Comparison of ENCODE assay signal across 7 cellular contexts in genomic region chr3:32818431-32819085, GRCh38. TPM values are rescaled to one million over a fixed set of nuclear protein-coding genes. Genes with fewer than 3 reads are reported as not detected.
DNase-seq lines count a peak whose midpoint lies in the region; ATAC-seq and TF ChIP-seq lines count a peak whose summit lies in the region.

No MANE protein-coding gene starts in this region.

- H3K4me1 Mint-ChIP-seq in IgD-negative memory B cell (peaks cover 12 to 21% (median 14%) of the 10 kb centered on the region in 3 donors), endothelial cell (ENCODE audit: unreplicated experiment) (peaks cover 61% of the 10 kb centered on the region), osteocyte (ENCODE audit: unreplicated experiment) (peaks cover 22% of the 10 kb centered on the region)

- H3K4me3 ChIP-seq in GM06990 (replicated peaks; ENCODE audit: low read depth, low read length) (no peak overlapping the region), MG63 (no peak overlapping the region)

- H3K36me3 ChIP-seq in GM06990 (ENCODE audit: control insufficient read depth, insufficient read depth, low read length) (no peaks in the 10 kb centered on the region), MG63 (no peaks in the 10 kb centered on the region)

- H3K36me3 Mint-ChIP-seq in IgD-negative memory B cell (no peaks in the 10 kb centered on the region), endothelial cell (ENCODE audit: low read depth, unreplicated experiment) (peaks cover 24% of the 10 kb centered on the region), osteocyte (ENCODE audit: unreplicated experiment) (peaks cover 6% of the 10 kb centered on the region)

- no peak for ATAC-seq in HG03280 (IDR thresholded peaks at IDR 0.05; ENCODE audit: unreplicated experiment)

- H3K27me3 Mint-ChIP-seq in IgD-negative memory B cell: peaks cover 50% of the 10 kb centered on the region
- H3K27me3 Mint-ChIP-seq in endothelial cell (ENCODE audit: unreplicated experiment): peaks cover 21% of the 10 kb centered on the region
- H3K27me3 Mint-ChIP-seq in osteocyte (ENCODE audit: unreplicated experiment): peaks cover 81% of the 10 kb centered on the region

- H3K4me3 Mint-ChIP-seq in IgD-negative memory B cell (peak overlapping the region; percentile 49 to 60 (median 57)), endothelial cell (ENCODE audit: unreplicated experiment) (peak overlapping the region; percentile 99), osteocyte (ENCODE audit: unreplicated experiment) (peak overlapping the region; percentile 63)

- peak overlapping the region in 1 of 3 donors; percentile 40 for H3K27ac Mint-ChIP-seq in IgD-negative memory B cell
- H3K27ac Mint-ChIP-seq in endothelial cell (ENCODE audit: unreplicated experiment): peak overlapping the region; percentile 84
- no peak overlapping the region for H3K27ac Mint-ChIP-seq in osteocyte (ENCODE audit: unreplicated experiment)

- DNase-seq in GM06990 (ENCODE audit: extremely low read depth, insufficient read length) (peak; percentile 23), endothelial cell (ENCODE audit: low spot score) (peak; percentile 29), osteocyte (ENCODE audit: extremely low spot score, unreplicated experiment) (no peak), MG63 (no peak), cortex of kidney (lab: John Stamatoyannopoulos, UW) (no peak)

- TF ChIP-seq CTCF in GM06990 (IDR thresholded peaks at IDR 0.05; ENCODE audit: insufficient read depth, low read length, poor library complexity, severe bottlenecking): no peak
- no peak for TF ChIP-seq CTCF in endothelial cell (IDR thresholded peaks at IDR 0.05; ENCODE audit: unreplicated experiment)
- no peak for TF ChIP-seq CTCF in osteocyte (IDR thresholded peaks at IDR 0.05)

- H3K9me3 ChIP-seq in MG63: peaks cover 2% of the 10 kb centered on the region; the same call in 1 of the 2 replicates

- H3K9me3 Mint-ChIP-seq in IgD-negative memory B cell (no peaks in the 10 kb centered on the region), endothelial cell (ENCODE audit: unreplicated experiment) (no peaks in the 10 kb centered on the region), osteocyte (ENCODE audit: unreplicated experiment) (no peaks in the 10 kb centered on the region)

- peaks cover 4% of the 10 kb centered on the region for H3K27me3 ChIP-seq in GM06990 (replicated peaks; ENCODE audit: control insufficient read depth, insufficient read depth, low read length)
- peaks cover 39% of the 10 kb centered on the region for H3K27me3 ChIP-seq in MG63

RNA-seq across cellular contexts. Expression of gene TRIM71, which starts 0.8 kb away (rescaled TPM):
- not detected for polyA plus RNA-seq in IgD-negative memory B cell
- total RNA-seq in endothelial cell (ENCODE audit: unreplicated experiment) (74.0 TPM), osteocyte (0.05 TPM in 1 of 2 replicates, not detected in the other)
- not detected in 2 replicates for total RNA-seq in MG63 (2014; rRNA removed; shearing (Covaris generic); ENCODE audit: low replicate concordance)

Comparison
In these comparisons a context has a peak if more than half of its experiments do, and no peak if none do; other contexts are left out.
1. DNase-seq: peak in GM06990 (single experiment) and endothelial cell (single experiment); none in osteocyte (single experiment), MG63 (single experiment) and cortex of kidney (single experiment).
2. RNA of gene TRIM71, which starts 0.8 kb away (total RNA-seq): 74.0 TPM in endothelial cell (single experiment); 0.05 TPM in osteocyte and not detected in MG63; every median in the first group is over 10 times any median in the second.
3. Peak in every context shown above with its lines, with median percentiles within 50 percentile points of each other: H3K4me3 Mint-ChIP-seq.